Comparison of ENCODE assay signal across 1 cellular context in the genomic region with DNA sequence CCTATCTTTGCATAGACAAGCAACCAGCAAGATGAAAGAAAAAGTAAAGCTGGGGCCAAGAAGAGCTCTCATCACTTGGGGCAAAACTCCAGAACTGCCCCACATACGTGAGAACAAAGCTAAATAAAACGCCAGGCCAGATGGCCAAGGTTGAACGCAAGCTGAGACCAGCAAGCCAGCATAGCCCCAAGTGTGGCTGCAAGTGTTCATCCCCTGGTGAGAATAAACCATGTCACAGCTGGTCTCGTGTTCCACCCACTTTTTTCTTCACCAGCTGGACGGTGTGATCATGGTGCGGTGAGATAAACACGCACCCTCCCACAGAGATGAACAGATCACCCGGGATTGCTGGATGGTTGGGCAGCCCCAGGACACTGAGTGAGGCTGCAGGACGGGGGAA.
TF ChIP-seq lines count a peak whose summit lies in the region.

No MANE protein-coding gene starts in this region.

TF ChIP-seq in K562, 482 proteins besides CTCF, POLR2A, EP300 and RAD21 (continued from another document):
- TF ChIP-seq, protein P1, sequence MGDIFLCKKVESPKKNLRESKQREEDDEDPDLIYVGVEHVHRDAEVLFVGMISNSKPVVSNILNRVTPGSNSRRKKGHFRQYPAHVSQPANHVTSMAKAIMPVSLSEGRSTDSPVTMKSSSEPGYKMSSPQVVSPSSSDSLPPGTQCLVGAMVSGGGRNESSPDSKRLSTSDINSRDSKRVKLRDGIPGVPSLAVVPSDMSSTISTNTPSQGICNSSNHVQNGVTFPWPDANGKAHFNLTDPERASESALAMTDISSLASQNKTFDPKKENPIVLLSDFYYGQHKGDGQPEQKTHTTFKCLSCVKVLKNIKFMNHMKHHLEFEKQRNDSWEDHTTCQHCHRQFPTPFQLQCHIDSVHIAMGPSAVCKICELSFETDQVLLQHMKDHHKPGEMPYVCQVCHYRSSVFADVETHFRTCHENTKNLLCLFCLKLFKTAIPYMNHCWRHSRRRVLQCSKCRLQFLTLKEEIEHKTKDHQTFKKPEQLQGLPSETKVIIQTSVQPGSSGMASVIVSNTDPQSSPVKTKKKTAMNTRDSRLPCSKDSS (IDR thresholded peaks at IDR 0.05; ENCODE audit: low read depth, partially characterized antibody) = no peak
- TF ChIP-seq TRIM28 (IDR thresholded peaks at IDR 0.05) (no peak), RBM25 (IDR thresholded peaks at IDR 0.05; ENCODE audit: low read depth, low read length, severe bottlenecking) (no peak), ZNF586 (CRISPR knock-in tag; conservative IDR thresholded peaks at IDR 0.05) (no peak), EGR1 (conservative IDR thresholded peaks at IDR 0.05) (peak; percentile 13; the same call in 1 of the 2 replicates), CBFA2T3 (IDR thresholded peaks at IDR 0.05) (peak; percentile 63), ZNF274 (IDR thresholded peaks at IDR 0.05; ENCODE audit: borderline replicate concordance, low read depth, low read length) (no peak), TEAD4 (IDR thresholded peaks at IDR 0.05; ENCODE audit: low read length) (peak; percentile 36; the same call in 1 of the 2 replicates), TEAD4 (CRISPR knock-in tag; IDR thresholded peaks at IDR 0.05; ENCODE audit: borderline replicate concordance) (no peak), ZNF41 (CRISPR knock-in tag; conservative IDR thresholded peaks at IDR 0.05) (no peak), ARID2 (IDR thresholded peaks at IDR 0.05) (no peak), JUNB (CRISPR knock-in tag; conservative IDR thresholded peaks at IDR 0.05) (no peak), GATA2 (CRISPR knock-in tag; IDR thresholded peaks at IDR 0.05) (no peak)
- TF ChIP-seq, protein P2, sequence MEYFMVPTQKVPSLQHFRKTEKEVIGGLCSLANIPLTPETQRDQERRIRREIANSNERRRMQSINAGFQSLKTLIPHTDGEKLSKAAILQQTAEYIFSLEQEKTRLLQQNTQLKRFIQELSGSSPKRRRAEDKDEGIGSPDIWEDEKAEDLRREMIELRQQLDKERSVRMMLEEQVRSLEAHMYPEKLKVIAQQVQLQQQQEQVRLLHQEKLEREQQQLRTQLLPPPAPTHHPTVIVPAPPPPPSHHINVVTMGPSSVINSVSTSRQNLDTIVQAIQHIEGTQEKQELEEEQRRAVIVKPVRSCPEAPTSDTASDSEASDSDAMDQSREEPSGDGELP (CRISPR knock-in tag; IDR thresholded peaks at IDR 0.05; ENCODE audit: borderline replicate concordance) = peak; percentile 60; the same call in 1 of the 2 replicates
- TF ChIP-seq, protein P3, sequence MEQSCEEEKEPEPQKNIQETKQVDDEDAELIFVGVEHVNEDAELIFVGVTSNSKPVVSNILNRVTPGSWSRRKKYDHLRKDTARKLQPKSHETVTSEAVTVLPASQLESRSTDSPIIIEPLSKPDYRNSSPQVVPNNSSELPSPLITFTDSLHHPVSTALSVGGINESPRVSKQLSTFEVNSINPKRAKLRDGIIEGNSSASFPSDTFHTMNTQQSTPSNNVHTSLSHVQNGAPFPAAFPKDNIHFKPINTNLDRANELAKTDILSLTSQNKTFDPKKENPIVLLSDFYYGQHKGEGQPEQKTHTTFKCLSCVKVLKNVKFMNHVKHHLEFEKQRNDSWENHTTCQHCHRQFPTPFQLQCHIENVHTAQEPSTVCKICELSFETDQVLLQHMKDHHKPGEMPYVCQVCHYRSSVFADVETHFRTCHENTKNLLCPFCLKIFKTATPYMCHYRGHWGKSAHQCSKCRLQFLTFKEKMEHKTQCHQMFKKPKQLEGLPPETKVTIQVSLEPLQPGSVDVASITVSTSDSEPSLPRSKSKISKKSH (CRISPR knock-in tag; IDR thresholded peaks at IDR 0.05) = no peak
